ENCODE assay signal across 25 cellular contexts in genomic region chr15:62417444-62417843, GRCh38. TPM values are rescaled to one million over a fixed set of nuclear protein-coding genes. Genes with fewer than 3 reads are reported as not detected.
DNase-seq lines count a peak whose midpoint lies in the region; ATAC-seq and TF ChIP-seq lines count a peak whose summit lies in the region.
"Had no signal": no experiment of that assay in that cellular context is flagged by ENCODE, and none has a peak within 500 bp of the region (broad histone marks: within the 10 kb centered on the region; RNA-seq: fewer than 3 reads in every experiment).

No MANE protein-coding gene starts in this region.

- H3K27me3 ChIP-seq in SK-N-SH (ENCODE audit: insufficient read depth), result no peaks in the 10 kb centered on the region
- no peaks in the 10 kb centered on the region for H3K27me3 ChIP-seq in brain microvascular endothelial cell (replicated peaks)
- H3K27me3 ChIP-seq: neutrophil had no signal

- no peak overlapping the region for H3K9ac ChIP-seq in SK-N-SH

- DNase-seq in SK-N-SH (no peak), brain microvascular endothelial cell (peak; percentile 37), kidney tubule cell (ENCODE audit: low spot score) (peak; percentile 39), cerebellum (ENCODE audit: low spot score) (no peak), GM19238 (ENCODE audit: insufficient read length, low spot score) (no peak), NCI-H2107 treated with DMSO at 0.1 percent for 48 hours (lab: John Stamatoyannopoulos, UW; ENCODE audit: unreplicated experiment) (no peak)
- DNase-seq: activated CD8-positive, alpha-beta memory T cell treated with anti-CD3 and anti-CD28 coated beads, Interleukin-2, amount 50 U/mL, for 4 hours; AML-193; CD8-positive, alpha-beta memory T cell; foreskin melanocyte; hypothalamus; kidney; MM.1S; NCI-H1436; NCI-H2171; RPMI8226; stimulated activated CD4-positive, alpha-beta T cell treated with anti-CD3 and anti-CD28 coated beads, Interleukin-4, amount 100 ng/mL, for 4 hours; stimulated activated naive CD8-positive, alpha-beta T cell treated with anti-CD3 and anti-CD28 coated beads, Interleukin-15, Interleukin-2, amounts not matched to agents 100 U/mL and 50 U/mL, for 24 hours; trophoblast cell had no signal

- peaks cover 18 to 20% of the 10 kb centered on the region in 2 experiments; a peak in 3 of 4 replicates for H3K4me1 ChIP-seq in SK-N-SH (ENCODE audit: control insufficient read depth in 1 of 2, insufficient read depth in 2 of 2, low read depth in 1 of 2, low read length in 1 of 2)

- H4K20me1 ChIP-seq in SK-N-SH (ENCODE audit: insufficient read depth), result peaks cover 6% of the 10 kb centered on the region; the same call in 1 of the 2 replicates

- CTCF ChIA-PET in SK-N-SH (lab: Yijun Ruan, JAX), result interaction anchor here (1.1 kb wide), 1 partner anchor 20 kb away, joined by 3 read pairs; no protein-coding TSS in a partner anchor

- no peaks in the 10 kb centered on the region for H3K9me2 ChIP-seq in SK-N-SH

- H3K4me3 ChIP-seq in SK-N-SH (ENCODE audit: low read depth in 2 of 2, low read length in 1 of 2) (no peak overlapping the region), brain microvascular endothelial cell (ENCODE audit: low read depth, low read length) (no peak overlapping the region)

- H3K9me3 ChIP-seq in SK-N-SH, result no peaks in the 10 kb centered on the region
- H3K9me3 ChIP-seq: neutrophil had no signal

- POLR2A ChIA-PET in SK-N-SH (lab: Yijun Ruan, JAX), result no interaction called here

- no peak for ATAC-seq in SK-N-SH treated with all-trans-retinoic acid at 6 μM for 48 hours
- ATAC-seq in GM18520 (IDR thresholded peaks at IDR 0.05; ENCODE audit: unreplicated experiment), result no peak
- ATAC-seq: activated T-helper 17 cell treated with anti-CD3 and anti-CD28 coated beads, Interleukin-2, amount 50 U/mL, for 72 hours; stimulated activated naive CD8-positive, alpha-beta T cell treated with anti-CD3 and anti-CD28 coated beads, Interleukin-15, Interleukin-2, amounts not matched to agents 100 U/mL and 50 U/mL, for 24 hours; WTC11 had no signal

- no peak overlapping the region for H2AFZ ChIP-seq in SK-N-SH (ENCODE audit: low read depth)

- TF ChIP-seq RAD21 in SK-N-SH (IDR thresholded peaks at IDR 0.05; ENCODE audit: low read length), result no peak

- H3K4me2 ChIP-seq in SK-N-SH, result peak overlapping the region; percentile 39; the same call in 1 of the 2 replicates

- H3K27ac ChIP-seq in SK-N-SH (ENCODE audit: low read depth in 2 of 2, low read length in 1 of 2), result no peak overlapping the region
- H3K27ac ChIP-seq in brain microvascular endothelial cell, result no peak overlapping the region
- H3K27ac ChIP-seq: 22Rv1, neutrophil had no signal

- no peaks in the 10 kb centered on the region for H3F3A ChIP-seq in SK-N-SH (replicated peaks; ENCODE audit: insufficient read depth)

- no peak for TF ChIP-seq EP300 in SK-N-SH (IDR thresholded peaks at IDR 0.05; ENCODE audit: borderline replicate concordance in 1 of 2, low read depth in 1 of 2, low read length in 1 of 2)

- H3K36me3 ChIP-seq in SK-N-SH (replicated peaks in 1 of 2; ENCODE audit: control insufficient read depth in 1 of 2, insufficient read depth in 2 of 2, low read length in 1 of 2) (no peaks in the 10 kb centered on the region), brain microvascular endothelial cell (replicated peaks) (no peaks in the 10 kb centered on the region)
- H3K36me3 ChIP-seq: neutrophil had no signal

- in situ Hi-C loops in brain microvascular endothelial cell (cut with HindIII; ENCODE audit: low pct_ligation_motif_present, low sequenced_read_pairs), result no loop called here

- no peak for TF ChIP-seq CTCF in SK-N-SH (IDR thresholded peaks at IDR 0.05)
- TF ChIP-seq CTCF in brain microvascular endothelial cell (IDR thresholded peaks at IDR 0.05; ENCODE audit: low read depth, low read length, missing control alignments), result no peak

- H3K79me2 ChIP-seq in SK-N-SH (ENCODE audit: insufficient read depth), result peaks cover 53% of the 10 kb centered on the region

- WGBS in SK-N-SH (ENCODE audit: low lambda C conversion rate), result 79% methylated on average over 3 of the region's 3 CpGs

TF ChIP-seq in SK-N-SH, 30 proteins besides CTCF, POLR2A, EP300 and RAD21 (continues in another document):
- TF ChIP-seq USF2 (IDR thresholded peaks at IDR 0.05; ENCODE audit: borderline replicate concordance, low read depth, low read length), result no peak
- TF ChIP-seq JUND (IDR thresholded peaks at IDR 0.05), result no peak
- TF ChIP-seq TEAD4 (IDR thresholded peaks at IDR 0.05; ENCODE audit: borderline replicate concordance, insufficient read depth), result no peak
- TF ChIP-seq SMC3 (IDR thresholded peaks at IDR 0.05; ENCODE audit: low read depth, low read length), result no peak
- TF ChIP-seq GABPA (IDR thresholded peaks at IDR 0.05; ENCODE audit: low read depth), result no peak
- no peak for TF ChIP-seq USF1 (IDR thresholded peaks at IDR 0.05; ENCODE audit: borderline replicate concordance, low read depth)
- TF ChIP-seq FOSL2 (IDR thresholded peaks at IDR 0.05; ENCODE audit: borderline replicate concordance, low read depth), result no peak
- no peak for TF ChIP-seq YY1 (IDR thresholded peaks at IDR 0.05; ENCODE audit: low read depth)
- no peak for TF ChIP-seq POLR2AphosphoS5 (IDR thresholded peaks at IDR 0.05; ENCODE audit: low read depth, low read length)
- TF ChIP-seq TAF1 (IDR thresholded peaks at IDR 0.05; ENCODE audit: borderline replicate concordance, low read depth, low read length), result no peak
- no peak for TF ChIP-seq MEF2A (IDR thresholded peaks at IDR 0.05; ENCODE audit: borderline replicate concordance, low read depth)

TF ChIP-seq in SK-N-SH treated with all-trans-retinoic acid at 6 μM for 48 hours, 23 proteins besides CTCF, POLR2A, EP300 and RAD21 (continues in another document):
- TF ChIP-seq CSRNP3 (CRISPR knock-in tag; IDR thresholded peaks at IDR 0.05) (no peak), SNAI2 (CRISPR knock-in tag; IDR thresholded peaks at IDR 0.05) (no peak), TCF4 (CRISPR knock-in tag; IDR thresholded peaks at IDR 0.05; ENCODE audit: borderline replicate concordance) (no peak), RARB (CRISPR knock-in tag; IDR thresholded peaks at IDR 0.05) (no peak), TOX (CRISPR knock-in tag; IDR thresholded peaks at IDR 0.05; ENCODE audit: borderline replicate concordance) (no peak), CREB5 (CRISPR knock-in tag; IDR thresholded peaks at IDR 0.05; ENCODE audit: low read depth) (no peak), ZFP3 (CRISPR knock-in tag; IDR thresholded peaks at IDR 0.05) (no peak), TSHZ2 (CRISPR knock-in tag; IDR thresholded peaks at IDR 0.05) (no peak), ZNF565 (CRISPR knock-in tag; conservative IDR thresholded peaks at IDR 0.05; ENCODE audit: low read depth) (no peak), ZNF70 (CRISPR knock-in tag; IDR thresholded peaks at IDR 0.05) (no peak), CSDC2 (CRISPR knock-in tag; IDR thresholded peaks at IDR 0.05) (no peak), GLIS3 (CRISPR knock-in tag; IDR thresholded peaks at IDR 0.05) (no peak), ISL1 (CRISPR knock-in tag; IDR thresholded peaks at IDR 0.05) (no peak), ARNTL (CRISPR knock-in tag; IDR thresholded peaks at IDR 0.05; ENCODE audit: borderline replicate concordance, low read depth) (no peak)

RNA-seq across cellular contexts. Expression of gene TLN2, which starts 27.1 kb away (rescaled TPM):
- polyA plus RNA-seq in SK-N-SH (2012; rRNA removed), result 25.1 and 27.2 TPM in 2 replicates
- 15.8 and 19.4 TPM in 2 replicates for polyA plus RNA-seq in SK-N-SH (2012; cell fraction: cytosol; rRNA removed)
- polyA plus RNA-seq in SK-N-SH (2012; cell fraction: nucleus; rRNA removed), result 38.0 and 41.9 TPM in 2 replicates
- 33.1 TPM for total RNA-seq in cerebellum

Comparison
In these comparisons a context has a peak if more than half of its experiments do, and no peak if none do; other contexts are left out.
1. DNase-seq: peak in brain microvascular endothelial cell (single experiment) and kidney tubule cell (single experiment); none in SK-N-SH (single experiment), cerebellum (single experiment), GM19238 (single experiment) and NCI-H2107 treated with DMSO at 0.1 percent for 48 hours (single experiment).